In genomic region chr18:64142904-64143303, GRCh38 we compare ENCODE assay signal across 31 cellular contexts. TPM values are rescaled to one million over a fixed set of nuclear protein-coding genes. Genes with fewer than 3 reads are reported as not detected.
"Had no signal": no experiment of that assay in that cellular context is flagged by ENCODE, and none has a peak within 500 bp of the region (broad histone marks: within the 10 kb centered on the region; RNA-seq: fewer than 3 reads in every experiment).

No MANE protein-coding gene starts in this region.

- DNase-seq: stimulated activated CD4-positive, alpha-beta T cell treated with anti-CD3 and anti-CD28 coated beads, Interleukin-2, amount 100 ng/mL, for 24 hours; stimulated activated CD4-positive, alpha-beta T cell treated with anti-CD3 and anti-CD28 coated beads, Interleukin-2, amount 100 ng/mL, for 48 hours; stimulated activated CD4-positive, alpha-beta T cell treated with anti-CD3 and anti-CD28 coated beads, Interleukin-4, amount 100 ng/mL, for 1 hour; stimulated activated CD4-positive, alpha-beta T cell treated with anti-CD3 and anti-CD28 coated beads, Interleukin-4, amount 100 ng/mL, for 24 hours; stimulated activated CD4-positive, alpha-beta T cell treated with anti-CD3 and anti-CD28 coated beads, Interleukin-4, amount 100 ng/mL, for 4 hours; stimulated activated CD8-positive, alpha-beta memory T cell treated with anti-CD3 and anti-CD28 coated beads, Interleukin-4, amount 100 ng/mL, for 48 hours; stimulated activated naive B cell treated with anti-CD40 and anti-IgM and Interleukin-4, amounts not matched to agents 10 μg/mL and 1 μg/mL and 100 μg/mL, for 72 hours; stimulated activated naive CD4-positive, alpha-beta T cell; stimulated activated naive CD4-positive, alpha-beta T cell treated with Interleukin-2 at 50 U/mL for 16 hours; stimulated activated naive CD8-positive, alpha-beta T cell treated with anti-CD3 and anti-CD28 coated beads, Interleukin-15, amount 100 ng/mL, for 72 hours; stomach; substantia nigra; testis; thyroid gland; tibial artery; transverse colon; trophoblast cell; upper lobe of left lung; upper lobe of right lung; uterus had no signal

- ATAC-seq: stimulated activated effector memory CD8-positive, alpha-beta T cell treated with anti-CD3 and anti-CD28 coated beads, Interleukin-12 subunit alpha, Interleukin-12 subunit beta, amount 100 ng/mL, for 72 hours; stimulated activated memory B cell treated with anti-CD40 and anti-IgM and Interleukin-4, amounts not matched to agents 10 μg/mL and 1 μg/mL and 100 μg/mL, for 72 hours; stimulated activated naive B cell treated with anti-CD40 and anti-IgM and Interleukin-4, amounts not matched to agents 10 μg/mL and 1 μg/mL and 100 μg/mL, for 72 hours; stimulated activated naive CD8-positive, alpha-beta T cell treated with anti-CD3 and anti-CD28 coated beads, Interleukin-15, amount 100 ng/mL, for 72 hours; upper lobe of right lung had no signal

- H3K4me3 ChIP-seq: stomach, suprapubic skin, testis, thoracic aorta, thyroid gland, tibial artery, tibial nerve, transverse colon, upper lobe of left lung, upper lobe of right lung, uterus, vagina had no signal

- H3K27ac ChIP-seq: stomach, suprapubic skin, testis, thoracic aorta, thyroid gland, tibial artery, tibial nerve, transverse colon, upper lobe of left lung, upper lobe of right lung, uterus, vagina had no signal

- H3K36me3 Mint-ChIP-seq: stimulated activated effector memory CD8-positive, alpha-beta T cell treated with anti-CD3 and anti-CD28 coated beads, Interleukin-12 subunit alpha, Interleukin-12 subunit beta, amount 100 ng/mL, for 72 hours; stimulated activated memory B cell treated with anti-CD40 and anti-IgM and Interleukin-4, amounts not matched to agents 10 μg/mL and 1 μg/mL and 100 μg/mL, for 72 hours; stimulated activated naive B cell treated with anti-CD40 and anti-IgM and Interleukin-4, amounts not matched to agents 10 μg/mL and 1 μg/mL and 100 μg/mL, for 72 hours; type B pancreatic cell had no signal

- H3K27ac Mint-ChIP-seq: stimulated activated effector memory CD8-positive, alpha-beta T cell treated with anti-CD3 and anti-CD28 coated beads, Interleukin-12 subunit alpha, Interleukin-12 subunit beta, amount 100 ng/mL, for 72 hours; stimulated activated memory B cell treated with anti-CD40 and anti-IgM and Interleukin-4, amounts not matched to agents 10 μg/mL and 1 μg/mL and 100 μg/mL, for 72 hours; stimulated activated naive B cell treated with anti-CD40 and anti-IgM and Interleukin-4, amounts not matched to agents 10 μg/mL and 1 μg/mL and 100 μg/mL, for 72 hours; stimulated activated naive CD8-positive, alpha-beta T cell treated with anti-CD3 and anti-CD28 coated beads, Interleukin-15, amount 100 ng/mL, for 72 hours; type B pancreatic cell had no signal

- H3K9me3 ChIP-seq: stomach, suprapubic skin, testis, thoracic aorta, thyroid gland, tibial artery, tibial nerve, transverse colon, upper lobe of left lung, upper lobe of right lung, uterus, vagina had no signal

- H3K4me3 Mint-ChIP-seq: stimulated activated effector memory CD8-positive, alpha-beta T cell treated with anti-CD3 and anti-CD28 coated beads, Interleukin-12 subunit alpha, Interleukin-12 subunit beta, amount 100 ng/mL, for 72 hours; stimulated activated memory B cell treated with anti-CD40 and anti-IgM and Interleukin-4, amounts not matched to agents 10 μg/mL and 1 μg/mL and 100 μg/mL, for 72 hours; stimulated activated naive B cell treated with anti-CD40 and anti-IgM and Interleukin-4, amounts not matched to agents 10 μg/mL and 1 μg/mL and 100 μg/mL, for 72 hours; stimulated activated naive CD8-positive, alpha-beta T cell treated with anti-CD3 and anti-CD28 coated beads, Interleukin-15, amount 100 ng/mL, for 72 hours; type B pancreatic cell had no signal

- H3K36me3 ChIP-seq: stomach, suprapubic skin, thoracic aorta, thyroid gland, tibial artery, tibial nerve, transverse colon, upper lobe of left lung, upper lobe of right lung, uterus, vagina had no signal

- H3K4me1 Mint-ChIP-seq: stimulated activated effector memory CD8-positive, alpha-beta T cell treated with anti-CD3 and anti-CD28 coated beads, Interleukin-12 subunit alpha, Interleukin-12 subunit beta, amount 100 ng/mL, for 72 hours; stimulated activated memory B cell treated with anti-CD40 and anti-IgM and Interleukin-4, amounts not matched to agents 10 μg/mL and 1 μg/mL and 100 μg/mL, for 72 hours; stimulated activated naive B cell treated with anti-CD40 and anti-IgM and Interleukin-4, amounts not matched to agents 10 μg/mL and 1 μg/mL and 100 μg/mL, for 72 hours; stimulated activated naive CD8-positive, alpha-beta T cell treated with anti-CD3 and anti-CD28 coated beads, Interleukin-15, amount 100 ng/mL, for 72 hours had no signal

- H3K27me3 Mint-ChIP-seq: stimulated activated memory B cell treated with anti-CD40 and anti-IgM and Interleukin-4, amounts not matched to agents 10 μg/mL and 1 μg/mL and 100 μg/mL, for 72 hours; stimulated activated naive CD8-positive, alpha-beta T cell treated with anti-CD3 and anti-CD28 coated beads, Interleukin-15, amount 100 ng/mL, for 72 hours had no signal

- H3K4me1 ChIP-seq: stomach, suprapubic skin, testis, thyroid gland, tibial artery, tibial nerve, transverse colon, upper lobe of left lung, upper lobe of right lung, uterus, vagina had no signal

- H3K27me3 ChIP-seq: stomach, suprapubic skin, testis, thyroid gland, tibial artery, tibial nerve, transverse colon, upper lobe of left lung, upper lobe of right lung, uterus, vagina had no signal

- H3K9me3 Mint-ChIP-seq: stimulated activated memory B cell treated with anti-CD40 and anti-IgM and Interleukin-4, amounts not matched to agents 10 μg/mL and 1 μg/mL and 100 μg/mL, for 72 hours; stimulated activated naive B cell treated with anti-CD40 and anti-IgM and Interleukin-4, amounts not matched to agents 10 μg/mL and 1 μg/mL and 100 μg/mL, for 72 hours; stimulated activated naive CD8-positive, alpha-beta T cell treated with anti-CD3 and anti-CD28 coated beads, Interleukin-15, amount 100 ng/mL, for 72 hours; type B pancreatic cell had no signal

RNA-seq across cellular contexts. Expression of gene LINC00305, which starts 6.0 kb away (rescaled TPM):
- total RNA-seq: stomach, subcutaneous adipose tissue, suprapubic skin, temporal lobe, testis, thoracic aorta, thyroid gland, tibial nerve, transverse colon, upper lobe of left lung, upper lobe of right lung, ureter, urinary bladder, vagina had no signal
- polyA plus RNA-seq: stomach, urinary bladder had no signal
